Comparison of ENCODE assay signal across 1 cellular context in genomic region chr14:65411656-65412188, GRCh38.
TF ChIP-seq lines count a peak whose summit lies in the region.

No MANE protein-coding gene starts in this region.

TF ChIP-seq in HepG2, 621 proteins besides CTCF, POLR2A, EP300 and RAD21 (continued from another document and continues in another):
- TF ChIP-seq ZNF407 (CRISPR knock-in tag; IDR thresholded peaks at IDR 0.05; ENCODE audit: not compliant biosample characterization): peak; percentile 51
- TF ChIP-seq ADNP (CRISPR knock-in tag; IDR thresholded peaks at IDR 0.05): no peak
- TF ChIP-seq ZNF552 (CRISPR knock-in tag; IDR thresholded peaks at IDR 0.05; ENCODE audit: borderline replicate concordance): no peak
- peak; percentile 37; the same call in 1 of the 2 replicates for TF ChIP-seq ZBTB14 (CRISPR knock-in tag; IDR thresholded peaks at IDR 0.05)
- no peak for TF ChIP-seq MIER2 (CRISPR knock-in tag; IDR thresholded peaks at IDR 0.05)
- TF ChIP-seq ZNF138 (CRISPR knock-in tag; IDR thresholded peaks at IDR 0.05; ENCODE audit: low read depth): no peak
- no peak for TF ChIP-seq ZNF264 (CRISPR knock-in tag; IDR thresholded peaks at IDR 0.05)
- no peak for TF ChIP-seq CCDC6 (CRISPR knock-in tag; IDR thresholded peaks at IDR 0.05)
- no peak for TF ChIP-seq BRCA1 (CRISPR knock-in tag; IDR thresholded peaks at IDR 0.05)
- TF ChIP-seq ZNF337 (CRISPR knock-in tag; IDR thresholded peaks at IDR 0.05; ENCODE audit: borderline replicate concordance, low read depth): no peak; the same call in 1 of the 2 replicates
- no peak for TF ChIP-seq ZNF746 (CRISPR knock-in tag; IDR thresholded peaks at IDR 0.05)
- TF ChIP-seq SP140L (CRISPR knock-in tag; IDR thresholded peaks at IDR 0.05; ENCODE audit: borderline replicate concordance): no peak
- TF ChIP-seq ARID2 (CRISPR knock-in tag; IDR thresholded peaks at IDR 0.05; ENCODE audit: borderline replicate concordance): no peak
- TF ChIP-seq XRCC5 (optimal IDR thresholded peaks at IDR 0.05; ENCODE audit: low read length): no peak
- TF ChIP-seq CSRNP1 (CRISPR knock-in tag; IDR thresholded peaks at IDR 0.05): no peak
- TF ChIP-seq ATRX (CRISPR knock-in tag; IDR thresholded peaks at IDR 0.05; ENCODE audit: borderline replicate concordance): no peak
- 0 out of 2 replicates have a peak, but pooled peaks have one; percentile 28 for TF ChIP-seq BCL6 (CRISPR knock-in tag; IDR thresholded peaks at IDR 0.05)
- peak; percentile 25; the same call in 1 of the 2 replicates for TF ChIP-seq HOXA3 (CRISPR knock-in tag; IDR thresholded peaks at IDR 0.05)
- peak; percentile 63 for TF ChIP-seq PHF8 (CRISPR knock-in tag; IDR thresholded peaks at IDR 0.05)
- 0 out of 2 replicates have a peak, but pooled peaks have one; percentile 49 for TF ChIP-seq MAF1 (CRISPR knock-in tag; IDR thresholded peaks at IDR 0.05; ENCODE audit: borderline replicate concordance)
- TF ChIP-seq FOSL1 (CRISPR knock-in tag; IDR thresholded peaks at IDR 0.05; ENCODE audit: borderline replicate concordance): no peak
- no peak for TF ChIP-seq SETDB1 (CRISPR knock-in tag; IDR thresholded peaks at IDR 0.05; ENCODE audit: borderline replicate concordance)
- no peak for TF ChIP-seq MAFG (CRISPR knock-in tag; IDR thresholded peaks at IDR 0.05)
- peak; percentile 19; the same call in 1 of the 2 replicates for TF ChIP-seq IRF2 (CRISPR knock-in tag; IDR thresholded peaks at IDR 0.05)
- no peak for TF ChIP-seq ZKSCAN5 (CRISPR knock-in tag; IDR thresholded peaks at IDR 0.05)
- TF ChIP-seq HNRNPK (IDR thresholded peaks at IDR 0.05; ENCODE audit: low read depth, low read length, poor library complexity, severe bottlenecking): no peak
- TF ChIP-seq SP2 (CRISPR knock-in tag; IDR thresholded peaks at IDR 0.05): peak; percentile 91
- no peak for TF ChIP-seq SALL1 (CRISPR knock-in tag; IDR thresholded peaks at IDR 0.05)
- TF ChIP-seq CSRNP2 (CRISPR knock-in tag; conservative IDR thresholded peaks at IDR 0.05; ENCODE audit: low read depth): no peak
- TF ChIP-seq ZNF101 (CRISPR knock-in tag; IDR thresholded peaks at IDR 0.05; ENCODE audit: borderline replicate concordance, low read depth): no peak
- TF ChIP-seq ZZZ3 (CRISPR knock-in tag; IDR thresholded peaks at IDR 0.05; ENCODE audit: borderline replicate concordance): no peak
- no peak for TF ChIP-seq ZBTB42 (CRISPR knock-in tag; IDR thresholded peaks at IDR 0.05)
- 0 out of 2 replicates have a peak, but pooled peaks have one; percentile 36 for TF ChIP-seq ZNF17 (CRISPR knock-in tag; IDR thresholded peaks at IDR 0.05)
- no peak for TF ChIP-seq DNMT3B (CRISPR knock-in tag; conservative IDR thresholded peaks at IDR 0.05)
- TF ChIP-seq GABPB1 (CRISPR knock-in tag; IDR thresholded peaks at IDR 0.05): peak; percentile 70
- TF ChIP-seq PATZ1 (CRISPR knock-in tag; IDR thresholded peaks at IDR 0.05): peak; percentile 77
- TF ChIP-seq TEF (CRISPR knock-in tag; IDR thresholded peaks at IDR 0.05): no peak
- no peak for TF ChIP-seq ZNF496 (CRISPR knock-in tag; IDR thresholded peaks at IDR 0.05; ENCODE audit: insufficient replicate concordance)
- peak; percentile 57; the same call in 1 of the 2 replicates for TF ChIP-seq DRAP1 (CRISPR knock-in tag; IDR thresholded peaks at IDR 0.05)
- no peak for TF ChIP-seq ZNF430 (CRISPR knock-in tag; IDR thresholded peaks at IDR 0.05)
- TF ChIP-seq SRSF9 (IDR thresholded peaks at IDR 0.05; ENCODE audit: borderline replicate concordance, insufficient read depth, low read depth, low read length, poor library complexity, severe bottlenecking): no peak
- TF ChIP-seq SOX5 (CRISPR knock-in tag; IDR thresholded peaks at IDR 0.05; ENCODE audit: borderline replicate concordance): no peak
- TF ChIP-seq ATF5 (CRISPR knock-in tag; IDR thresholded peaks at IDR 0.05; ENCODE audit: low read depth): no peak
- no peak for TF ChIP-seq KDM3A (CRISPR knock-in tag; IDR thresholded peaks at IDR 0.05; ENCODE audit: low read depth)
- TF ChIP-seq ATAD3A (CRISPR knock-in tag; IDR thresholded peaks at IDR 0.05): no peak
- peak; percentile 16; the same call in 1 of the 2 replicates for TF ChIP-seq TAF1 (CRISPR knock-in tag; IDR thresholded peaks at IDR 0.05)
- 0 out of 2 replicates have a peak, but pooled peaks have one; percentile 27 for TF ChIP-seq PPARG (CRISPR knock-in tag; conservative IDR thresholded peaks at IDR 0.05)
- TF ChIP-seq JARID2 (CRISPR knock-in tag; IDR thresholded peaks at IDR 0.05; ENCODE audit: insufficient replicate concordance): no peak
- TF ChIP-seq ZNF580 (CRISPR knock-in tag; IDR thresholded peaks at IDR 0.05; ENCODE audit: borderline replicate concordance, low read depth): 0 out of 2 replicates have a peak, but pooled peaks have one; percentile 13
